In genomic region chr11:100925935-100926334, GRCh38 we compare ENCODE assay signal across 1 cellular context.
TF ChIP-seq lines count a peak whose summit lies in the region.

No MANE protein-coding gene starts in this region.

TF ChIP-seq in HepG2, 621 proteins besides CTCF, POLR2A, EP300 and RAD21 (continued from another document):
- no peak for TF ChIP-seq ZNF747 (CRISPR knock-in tag; IDR thresholded peaks at IDR 0.05; ENCODE audit: borderline replicate concordance)
- no peak for TF ChIP-seq SETDB1 (CRISPR knock-in tag; IDR thresholded peaks at IDR 0.05; ENCODE audit: borderline replicate concordance)
TF ChIP-seq in HepG2: peak in this region for 0.
